ENCODE assay signal across 9 cellular contexts in the genomic region with DNA sequence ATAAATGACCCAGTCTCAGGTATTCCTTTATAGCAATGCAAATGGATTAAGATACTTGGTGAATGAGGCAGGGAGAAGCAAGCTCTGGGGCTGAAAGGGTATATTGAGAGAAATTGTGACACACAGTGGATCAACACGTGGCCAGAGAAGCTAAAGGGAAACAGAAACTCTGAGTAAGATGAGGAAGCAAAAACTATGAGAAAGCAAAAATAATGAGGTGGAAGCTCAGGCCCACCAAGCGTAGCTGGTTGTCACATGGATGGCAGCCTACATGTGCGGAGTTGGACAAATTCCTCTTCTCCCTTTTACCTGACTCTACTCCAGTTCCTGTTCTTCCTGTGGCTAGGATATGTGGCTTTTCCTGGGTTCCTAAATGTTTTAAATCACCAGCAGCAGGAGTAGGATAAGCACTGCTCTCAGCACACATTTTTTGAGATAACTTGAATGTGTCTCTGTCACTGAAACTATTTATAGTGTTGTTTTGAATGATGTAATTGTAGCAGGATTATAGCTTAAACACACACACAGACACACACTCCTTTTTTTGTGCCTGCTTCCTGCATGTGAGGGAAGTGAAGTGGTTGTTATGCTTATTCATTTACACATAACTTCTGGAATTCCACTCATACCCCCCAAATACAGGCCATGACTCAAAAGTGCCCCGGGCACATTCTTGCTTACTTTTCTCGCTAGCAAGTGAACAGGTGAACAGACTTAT. TPM values are rescaled to one million over a fixed set of nuclear protein-coding genes. Genes with fewer than 3 reads are reported as not detected.
DNase-seq lines count a peak whose midpoint lies in the region; ATAC-seq and TF ChIP-seq lines count a peak whose summit lies in the region.
"Had no signal": no experiment of that assay in that cellular context is flagged by ENCODE, and none has a peak within 500 bp of the region (broad histone marks: within the 10 kb centered on the region; RNA-seq: fewer than 3 reads in every experiment).

No MANE protein-coding gene starts in this region.

- H3K79me2 ChIP-seq in Loucy (ENCODE audit: insufficient read depth, low read length) = no peaks in the 10 kb centered on the region

- no peaks in the 10 kb centered on the region for H3F3A ChIP-seq in Loucy (ENCODE audit: low read depth)

- no peak overlapping the region for H3K27ac ChIP-seq in HEK293 (ENCODE audit: extremely low read depth, low read depth, low read length)

- H3K9me2 ChIP-seq in Loucy (replicated peaks; ENCODE audit: low read depth, low read length) = no peaks in the 10 kb centered on the region

- H3K4me1 Mint-ChIP-seq in type B pancreatic cell (ENCODE audit: unreplicated experiment) = peaks cover 24% of the 10 kb centered on the region

- peaks cover 10% of the 10 kb centered on the region for H3K4me1 ChIP-seq in HEK293 (ENCODE audit: control insufficient read depth, insufficient read depth, low read length)
- H3K4me1 ChIP-seq in Loucy (ENCODE audit: insufficient read depth, low read length, poor library complexity, severe bottlenecking) = no peaks in the 10 kb centered on the region
- peaks cover 9% of the 10 kb centered on the region for H3K4me1 ChIP-seq in adipocyte (ENCODE audit: control insufficient read depth, insufficient read depth, low read length)

- H3K36me3 Mint-ChIP-seq in type B pancreatic cell = no peaks in the 10 kb centered on the region

- H3K9me3 Mint-ChIP-seq in type B pancreatic cell = peaks cover 4% of the 10 kb centered on the region

- DNase-seq in activated CD4-positive, CD25-positive, alpha-beta regulatory T cell (lab: John Stamatoyannopoulos, UW) = no peak
- DNase-seq in adipocyte (ENCODE audit: low read depth) = peak; percentile 60
- peak; percentile 96 for DNase-seq in islet precursor cell
- no peak for DNase-seq in type B pancreatic cell (ENCODE audit: extremely low spot score, unreplicated experiment)
- no peak for DNase-seq in activated gamma-delta T cell treated with Interleukin-2 at 50 U/mL for 16 hours

- H3K27ac Mint-ChIP-seq in type B pancreatic cell = peak overlapping the region; percentile 93

- no peaks in the 10 kb centered on the region for H3K27me3 Mint-ChIP-seq in type B pancreatic cell

- peak overlapping the region; percentile 65; the same call in 1 of the 2 replicates for H2AFZ ChIP-seq in Loucy (ENCODE audit: low read length)

- no peak overlapping the region for H3K4me2 ChIP-seq in Loucy (ENCODE audit: low read depth, low read length, poor library complexity, severe bottlenecking)

- H3K4me3 ChIP-seq in HEK293 (ENCODE audit: low read depth, low read length) (no peak overlapping the region), Loucy (ENCODE audit: low read length, poor library complexity, severe bottlenecking) (no peak overlapping the region), adipocyte (ENCODE audit: low read length) (no peak overlapping the region)
- H3K4me3 ChIP-seq: tibial artery had no signal

- no peaks in the 10 kb centered on the region for H3K9me3 ChIP-seq in HEK293 (ENCODE audit: control insufficient read depth, insufficient read depth, low read depth, low read length)
- H3K9me3 ChIP-seq in Loucy (ENCODE audit: insufficient read depth, low read depth, low read length) = no peaks in the 10 kb centered on the region
- no peaks in the 10 kb centered on the region for H3K9me3 ChIP-seq in adipocyte (ENCODE audit: control insufficient read depth, low read length)
- H3K9me3 ChIP-seq: tibial artery had no signal

- H3K9ac ChIP-seq in Loucy (ENCODE audit: low read depth, low read length, poor library complexity, severe bottlenecking) (no peak overlapping the region), adipocyte (ENCODE audit: low read length) (no peak overlapping the region)

- CTCF ChIA-PET in HEK293 (lab: Yijun Ruan, JAX) = interaction anchor here (0.7 to 1.4 kb wide), 2 partner anchors 27 to 1120 kb away, joined by 3 read pairs; no protein-coding TSS in a partner anchor

- H3K4me3 Mint-ChIP-seq in type B pancreatic cell = peak overlapping the region; percentile 48

- TF ChIP-seq CTCF in HEK293 (tag by site-specific recombination; IDR thresholded peaks at IDR 0.05) (no peak), Loucy (conservative IDR thresholded peaks at IDR 0.05; ENCODE audit: low read length) (no peak), type B pancreatic cell (conservative IDR thresholded peaks at IDR 0.05) (no peak)

- H3K27me3 ChIP-seq in Loucy (ENCODE audit: insufficient read depth, low read length, poor library complexity, severe bottlenecking) = no peaks in the 10 kb centered on the region
- H3K27me3 ChIP-seq in adipocyte (replicated peaks; ENCODE audit: control insufficient read depth, insufficient read depth, low read length) = peaks cover 4% of the 10 kb centered on the region
- H3K27me3 ChIP-seq: tibial artery had no signal

- POLR2A ChIA-PET in HEK293 (lab: Yijun Ruan, JAX) = interaction anchor here (0.9 to 1.6 kb wide), 2 partner anchors 31 to 594 kb away, joined by 3 to 6 read pairs; a partner anchor contains a TSS

- ATAC-seq in activated CD4-positive, CD25-positive, alpha-beta regulatory T cell treated with anti-CD3 and anti-CD28 coated beads, Interleukin-2, amount 50 U/mL, for 24 hours = peak; percentile 78 to 80

- no peaks in the 10 kb centered on the region for H4K20me1 ChIP-seq in Loucy (ENCODE audit: insufficient read depth, low read length, poor library complexity, severe bottlenecking)

- H3K36me3 ChIP-seq in HEK293 (ENCODE audit: control insufficient read depth in 2 of 2, insufficient read depth in 1 of 2, low read length in 2 of 2) = no peaks in the 10 kb centered on the region
- no peaks in the 10 kb centered on the region for H3K36me3 ChIP-seq in Loucy (ENCODE audit: insufficient read depth, low read length)
- H3K36me3 ChIP-seq in adipocyte (ENCODE audit: control insufficient read depth, insufficient read depth, low read length, severe bottlenecking) = no peaks in the 10 kb centered on the region
- H3K36me3 ChIP-seq: tibial artery had no signal

TF ChIP-seq in HEK293, 187 proteins besides CTCF, POLR2A, EP300 and RAD21 (continues in another document):
- 0 out of 2 replicates have a peak, but pooled peaks have one; percentile 36 for TF ChIP-seq ZNF660 (tag by site-specific recombination; IDR thresholded peaks at IDR 0.05)
- TF ChIP-seq, protein P1, sequence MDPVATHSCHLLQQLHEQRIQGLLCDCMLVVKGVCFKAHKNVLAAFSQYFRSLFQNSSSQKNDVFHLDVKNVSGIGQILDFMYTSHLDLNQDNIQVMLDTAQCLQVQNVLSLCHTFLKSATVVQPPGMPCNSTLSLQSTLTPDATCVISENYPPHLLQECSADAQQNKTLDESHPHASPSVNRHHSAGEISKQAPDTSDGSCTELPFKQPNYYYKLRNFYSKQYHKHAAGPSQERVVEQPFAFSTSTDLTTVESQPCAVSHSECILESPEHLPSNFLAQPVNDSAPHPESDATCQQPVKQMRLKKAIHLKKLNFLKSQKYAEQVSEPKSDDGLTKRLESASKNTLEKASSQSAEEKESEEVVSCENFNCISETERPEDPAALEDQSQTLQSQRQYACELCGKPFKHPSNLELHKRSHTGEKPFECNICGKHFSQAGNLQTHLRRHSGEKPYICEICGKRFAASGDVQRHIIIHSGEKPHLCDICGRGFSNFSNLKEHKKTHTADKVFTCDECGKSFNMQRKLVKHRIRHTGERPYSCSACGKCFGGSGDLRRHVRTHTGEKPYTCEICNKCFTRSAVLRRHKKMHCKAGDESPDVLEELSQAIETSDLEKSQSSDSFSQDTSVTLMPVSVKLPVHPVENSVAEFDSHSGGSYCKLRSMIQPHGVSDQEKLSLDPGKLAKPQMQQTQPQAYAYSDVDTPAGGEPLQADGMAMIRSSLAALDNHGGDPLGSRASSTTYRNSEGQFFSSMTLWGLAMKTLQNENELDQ (tag by site-specific recombination; IDR thresholded peaks at IDR 0.05; ENCODE audit: low read depth) = no peak
- TF ChIP-seq, protein P2, sequence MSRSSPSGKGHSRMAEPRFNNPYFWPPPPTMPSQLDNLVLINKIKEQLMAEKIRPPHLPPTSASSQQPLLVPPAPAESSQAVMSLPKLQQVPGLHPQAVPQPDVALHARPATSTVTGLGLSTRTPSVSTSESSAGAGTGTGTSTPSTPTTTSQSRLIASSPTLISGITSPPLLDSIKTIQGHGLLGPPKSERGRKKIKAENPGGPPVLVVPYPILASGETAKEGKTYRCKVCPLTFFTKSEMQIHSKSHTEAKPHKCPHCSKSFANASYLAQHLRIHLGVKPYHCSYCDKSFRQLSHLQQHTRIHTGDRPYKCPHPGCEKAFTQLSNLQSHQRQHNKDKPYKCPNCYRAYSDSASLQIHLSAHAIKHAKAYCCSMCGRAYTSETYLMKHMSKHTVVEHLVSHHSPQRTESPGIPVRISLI (tag by site-specific recombination; IDR thresholded peaks at IDR 0.05) = peak; percentile 71; the same call in 1 of the 2 replicates
- 0 out of 2 replicates have a peak, but pooled peaks have one; percentile 29 for TF ChIP-seq SP7 (tag by site-specific recombination; IDR thresholded peaks at IDR 0.05)
- peak; percentile 51 for TF ChIP-seq ZNF629 (tag by site-specific recombination; IDR thresholded peaks at IDR 0.05)
- TF ChIP-seq ZSCAN30 (tag by site-specific recombination; IDR thresholded peaks at IDR 0.05) = no peak
- no peak for TF ChIP-seq ZNF302 (tag by site-specific recombination; IDR thresholded peaks at IDR 0.05; ENCODE audit: low read depth)
- peak; percentile 47 for TF ChIP-seq GLIS1 (tag by site-specific recombination; IDR thresholded peaks at IDR 0.05)
- TF ChIP-seq, protein P3, sequence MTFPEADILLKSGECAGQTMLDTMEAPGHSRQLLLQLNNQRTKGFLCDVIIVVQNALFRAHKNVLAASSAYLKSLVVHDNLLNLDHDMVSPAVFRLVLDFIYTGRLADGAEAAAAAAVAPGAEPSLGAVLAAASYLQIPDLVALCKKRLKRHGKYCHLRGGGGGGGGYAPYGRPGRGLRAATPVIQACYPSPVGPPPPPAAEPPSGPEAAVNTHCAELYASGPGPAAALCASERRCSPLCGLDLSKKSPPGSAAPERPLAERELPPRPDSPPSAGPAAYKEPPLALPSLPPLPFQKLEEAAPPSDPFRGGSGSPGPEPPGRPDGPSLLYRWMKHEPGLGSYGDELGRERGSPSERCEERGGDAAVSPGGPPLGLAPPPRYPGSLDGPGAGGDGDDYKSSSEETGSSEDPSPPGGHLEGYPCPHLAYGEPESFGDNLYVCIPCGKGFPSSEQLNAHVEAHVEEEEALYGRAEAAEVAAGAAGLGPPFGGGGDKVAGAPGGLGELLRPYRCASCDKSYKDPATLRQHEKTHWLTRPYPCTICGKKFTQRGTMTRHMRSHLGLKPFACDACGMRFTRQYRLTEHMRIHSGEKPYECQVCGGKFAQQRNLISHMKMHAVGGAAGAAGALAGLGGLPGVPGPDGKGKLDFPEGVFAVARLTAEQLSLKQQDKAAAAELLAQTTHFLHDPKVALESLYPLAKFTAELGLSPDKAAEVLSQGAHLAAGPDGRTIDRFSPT (tag by site-specific recombination; IDR thresholded peaks at IDR 0.05) = no peak
- no peak for TF ChIP-seq ZNF48 (tag by site-specific recombination; IDR thresholded peaks at IDR 0.05)
- peak; percentile 81 for TF ChIP-seq SCRT2 (tag by site-specific recombination; IDR thresholded peaks at IDR 0.05)

RNA-seq across cellular contexts. Expression of a gene that starts 30.1 kb away (rescaled TPM):
- total RNA-seq in type B pancreatic cell (ENCODE audit: low replicate concordance) = 34.8 and 35.9 TPM in 2 replicates

Comparison
In these comparisons a context has a peak if more than half of its experiments do, and no peak if none do; other contexts are left out.
1. DNase-seq: peak in adipocyte (single experiment) and islet precursor cell (single experiment); none in activated CD4-positive, CD25-positive, alpha-beta regulatory T cell (0 of 4), type B pancreatic cell (single experiment) and activated gamma-delta T cell treated with Interleukin-2 at 50 U/mL for 16 hours (single experiment).